ENCODE assay signal across 8 cellular contexts in genomic region chr1:24502168-24503002, GRCh38. TPM values are rescaled to one million over a fixed set of nuclear protein-coding genes. Genes with fewer than 3 reads are reported as not detected.
DNase-seq lines count a peak whose midpoint lies in the region; ATAC-seq and TF ChIP-seq lines count a peak whose summit lies in the region.

RCAN3 (plus strand) TSS chr1:24502836; CDS start chr1:24514373, 11,537 bp downstream.

- H3K36me3 Mint-ChIP-seq in activated T-cell treated with anti-CD3 and anti-CD28 coated beads, Interleukin-2, amount 50 U/mL, for 4 hours (ENCODE audit: insufficient read depth) = no peaks in the 10 kb centered on the region

- H3K27me3 Mint-ChIP-seq in activated T-cell treated with anti-CD3 and anti-CD28 coated beads, Interleukin-2, amount 50 U/mL, for 4 hours (ENCODE audit: low read depth) = peaks cover 2% of the 10 kb centered on the region

- H3K27me3 ChIP-seq in mucosa of stomach (ENCODE audit: control insufficient read depth, insufficient read depth, low read length) = no peaks in the 10 kb centered on the region

- H3K36me3 ChIP-seq in KOPT-K1 (ENCODE audit: insufficient read depth, low read length) (no peaks in the 10 kb centered on the region), mucosa of stomach (ENCODE audit: control insufficient read depth, insufficient read depth, low read length) (no peaks in the 10 kb centered on the region)

- H3K4me1 ChIP-seq in mucosa of stomach (ENCODE audit: control insufficient read depth, insufficient read depth, low read length) = peaks cover 26% of the 10 kb centered on the region

- H3K4me1 Mint-ChIP-seq in activated T-cell treated with anti-CD3 and anti-CD28 coated beads, Interleukin-2, amount 50 U/mL, for 4 hours (ENCODE audit: low read depth) = peaks cover 69% of the 10 kb centered on the region

- H3K9ac ChIP-seq in mucosa of stomach (ENCODE audit: low read length) = peak within 1 kb of the TSS; percentile 80

- no peaks in the 10 kb centered on the region for H3K9me3 ChIP-seq in KOPT-K1 (ENCODE audit: insufficient read depth, low read length, poor library complexity, severe bottlenecking)
- no peaks in the 10 kb centered on the region for H3K9me3 ChIP-seq in mucosa of stomach (ENCODE audit: control insufficient read depth, low read length)

- peak; percentile 94 for DNase-seq in 8988T
- DNase-seq in activated T-cell treated with anti-CD3 and anti-CD28 coated beads, Interleukin-2, amount 50 U/mL, for 4 hours = peak; percentile 84
- peak; percentile 48 to 79 for DNase-seq in stimulated activated CD8-positive, alpha-beta memory T cell treated with anti-CD3 and anti-CD28 coated beads, Interleukin-4, amount 100 ng/mL, for 4 hours (ENCODE audit: low read depth in 2 of 2, low spot score in 1 of 2)

- H3K4me3 Mint-ChIP-seq in activated T-cell treated with anti-CD3 and anti-CD28 coated beads, Interleukin-2, amount 50 U/mL, for 4 hours = peak within 1 kb of the TSS; percentile 98

- H3K9me3 Mint-ChIP-seq in activated T-cell treated with anti-CD3 and anti-CD28 coated beads, Interleukin-2, amount 50 U/mL, for 4 hours = no peaks in the 10 kb centered on the region

- H3K27ac ChIP-seq in KOPT-K1 (ENCODE audit: low read depth, low read length, poor library complexity, severe bottlenecking) = peak within 1 kb of the TSS; percentile 83

- ATAC-seq in GM19023 (IDR thresholded peaks at IDR 0.05; ENCODE audit: unreplicated experiment) (peak; percentile 62), esophagus mucosa (peak; percentile 94)
- peak; percentile 87 for ATAC-seq in activated T-cell treated with anti-CD3 and anti-CD28 coated beads, Interleukin-2, amount 50 U/mL, for 4 hours

- H3K4me3 ChIP-seq in mucosa of stomach (ENCODE audit: low read length) = peak within 1 kb of the TSS; percentile 91

TF ChIP-seq in PFSK-1, 5 proteins besides CTCF, POLR2A, EP300 and RAD21:
- TF ChIP-seq SIN3A (IDR thresholded peaks at IDR 0.05; ENCODE audit: borderline replicate concordance, insufficient read depth, low read length) (no peak), POLR2AphosphoS5 (IDR thresholded peaks at IDR 0.05; ENCODE audit: low read depth, low read length) (no peak), FOXP2 (optimal IDR thresholded peaks at IDR 0.05; ENCODE audit: borderline replicate concordance, extremely low read depth, extremely low read length, insufficient read depth) (no peak), TAF1 (IDR thresholded peaks at IDR 0.05; ENCODE audit: borderline replicate concordance, insufficient read depth, low read length) (0 out of 2 replicates have a peak, but pooled peaks have one; percentile 11)

RNA-seq across cellular contexts. Expression of gene RCAN3, which starts in this region (rescaled TPM):
- 1.5 TPM for polyA plus RNA-seq in PFSK-1 (2012; ENCODE audit: insufficient read length, low read depth)
- total RNA-seq in activated T-cell treated with anti-CD3 and anti-CD28 coated beads, Interleukin-2, amount 50 U/mL, for 4 hours = 10 to 100 TPM; 45.0 to 51.7 (median 47.4) TPM
- 21.5 TPM for total RNA-seq in esophagus mucosa

Comparison
In these comparisons a context has a peak if more than half of its experiments do, and no peak if none do; other contexts are left out.
1. Peak in every context shown above with its lines: DNase-seq, ATAC-seq, H3K4me3 ChIP-seq and H3K27ac ChIP-seq.